12 cellular contexts compared by ENCODE assay signal in the genomic region with DNA sequence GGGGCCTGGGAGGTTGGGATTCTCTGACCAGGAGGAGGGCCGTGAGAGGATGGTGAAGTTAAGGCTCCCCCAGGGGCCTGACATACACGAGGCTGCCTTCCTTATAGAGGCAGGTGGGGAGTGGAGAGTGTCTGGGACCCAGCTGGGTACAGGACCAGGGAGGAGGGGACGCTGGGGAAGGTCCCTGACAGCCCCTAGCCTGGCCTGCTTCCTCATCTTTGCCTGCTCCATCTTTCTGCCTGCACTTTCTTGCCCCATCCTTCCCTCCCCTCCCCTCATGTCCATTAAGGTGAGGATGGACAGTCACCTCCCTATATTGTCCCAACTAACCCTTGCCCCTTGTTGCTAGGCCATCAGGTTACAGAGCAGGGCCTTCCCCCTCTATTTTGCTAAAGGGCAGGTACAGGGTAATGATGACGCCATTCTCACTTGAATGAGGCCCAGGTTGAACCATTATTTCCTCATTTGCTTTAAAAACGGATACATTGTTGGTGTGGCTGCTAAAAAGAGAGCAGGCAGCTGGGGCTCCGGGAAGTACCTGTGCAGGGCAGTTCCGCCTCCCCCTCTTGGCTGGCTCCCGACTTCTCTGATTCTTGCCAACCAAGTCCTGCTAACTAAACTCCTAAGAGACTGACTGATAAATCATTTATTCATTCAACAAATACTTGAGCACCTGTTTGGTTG. TPM values are rescaled to one million over a fixed set of nuclear protein-coding genes. Genes with fewer than 3 reads are reported as not detected.
DNase-seq lines count a peak whose midpoint lies in the region; ATAC-seq and TF ChIP-seq lines count a peak whose summit lies in the region.
"Had no signal": no experiment of that assay in that cellular context is flagged by ENCODE, and none has a peak within 500 bp of the region (broad histone marks: within the 10 kb centered on the region; RNA-seq: fewer than 3 reads in every experiment).

No MANE protein-coding gene starts in this region.

- no peaks in the 10 kb centered on the region for H3K9me3 ChIP-seq in OCI-LY7 (ENCODE audit: low read length)
- no peaks in the 10 kb centered on the region for H3K9me3 ChIP-seq in mucosa of rectum (ENCODE audit: control insufficient read depth in 2 of 2, low read length in 2 of 2)

- peak; percentile 50 for ATAC-seq in GM19351 (IDR thresholded peaks at IDR 0.05; ENCODE audit: unreplicated experiment)
- ATAC-seq in GM21717 (IDR thresholded peaks at IDR 0.05; ENCODE audit: unreplicated experiment): no peak

- peak; percentile 21 for TF ChIP-seq POLR2A in GM10847 (IDR thresholded peaks at IDR 0.05; ENCODE audit: extremely low read depth, insufficient read length)

- no peaks in the 10 kb centered on the region for H3K27me3 ChIP-seq in mucosa of rectum (ENCODE audit: control insufficient read depth in 2 of 2, insufficient read depth in 2 of 2, low read length in 2 of 2)

- H3K4me1 ChIP-seq in OCI-LY7 (ENCODE audit: insufficient read depth, low read length, poor library complexity, severe bottlenecking) (peaks cover 45% of the 10 kb centered on the region), mucosa of rectum (ENCODE audit: control insufficient read depth in 2 of 2, insufficient read depth in 2 of 2, low read length in 2 of 2) (peaks cover 60 to 61% of the 10 kb centered on the region in 2 donors)

- no peaks in the 10 kb centered on the region for H3K36me3 Mint-ChIP-seq in glutamatergic neuron (ENCODE audit: unreplicated experiment)

- peak overlapping the region; percentile 68 for H3K27ac ChIP-seq in OCI-LY7 (ENCODE audit: low read depth, low read length, poor library complexity, severe bottlenecking)
- H3K27ac ChIP-seq in mucosa of rectum (ENCODE audit: low read depth in 2 of 2, low read length in 2 of 2): peak overlapping the region; percentile 45 to 52

- H3K36me3 ChIP-seq in OCI-LY7 (ENCODE audit: insufficient read depth, low read length) (peaks cover under 1% of the 10 kb centered on the region; the same call in 1 of the 2 replicates), mucosa of rectum (ENCODE audit: control insufficient read depth in 2 of 2, insufficient read depth in 2 of 2, low read length in 2 of 2) (no peaks in the 10 kb centered on the region)

- BruUV-seq in OCI-LY7 (replicated peaks; lab: Mats Ljungman, UMichigan): no TSS peak

- DNase-seq in OCI-LY7 (ENCODE audit: low spot score) (peak; percentile 86), NCI-H1105 (lab: John Stamatoyannopoulos, UW) (no peak), glutamatergic neuron (no peak)
- no peak for DNase-seq in stimulated activated CD4-positive, alpha-beta T cell treated with anti-CD3 and anti-CD28 coated beads, Interleukin-15, amount 100 ng/mL, for 24 hours
- DNase-seq: DMS53; NK-92 treated with Interleukin-12 subunit alpha and Interleukin-12 subunit beta, amount 100 ng/mL, for 24 hours; occipital lobe had no signal

- TF ChIP-seq CTCF in OCI-LY7 (conservative IDR thresholded peaks at IDR 0.05; ENCODE audit: low read length) (no peak), glutamatergic neuron (IDR thresholded peaks at IDR 0.05; ENCODE audit: partially characterized antibody, unreplicated experiment) (no peak)

- CTCF ChIA-PET in OCI-LY7 (lab: Charles Lee; ENCODE audit: unreplicated experiment): no interaction called here

- peak overlapping the region; percentile 72 for H3K4me2 ChIP-seq in OCI-LY7 (ENCODE audit: low read length)

- intact Hi-C loops in OCI-LY7 (cut with micrococcal nuclease; ENCODE audit: unreplicated experiment): no loop called here

- H3K4me3 ChIP-seq in OCI-LY7 (ENCODE audit: low read depth, low read length, poor library complexity, severe bottlenecking) (peak overlapping the region; percentile 29), mucosa of rectum (ENCODE audit: low read length in 2 of 2) (no peak overlapping the region)

- peak overlapping the region; percentile 44 to 56 for H3K9ac ChIP-seq in mucosa of rectum (ENCODE audit: low read depth in 1 of 2, low read length in 2 of 2)

- POLR2A ChIA-PET in OCI-LY7 (lab: Charles Lee): interaction anchor here (0.9 to 1.1 kb wide), 3 partner anchors 7 to 17 kb away, joined by 3 to 8 read pairs (median 4); a partner anchor contains a TSS

- peaks cover 6% of the 10 kb centered on the region for H3K27me3 Mint-ChIP-seq in glutamatergic neuron (ENCODE audit: unreplicated experiment)

- H3K9me2 ChIP-seq in OCI-LY7 (ENCODE audit: insufficient read depth, low read length): no peaks in the 10 kb centered on the region

- H3K9me3 Mint-ChIP-seq in glutamatergic neuron (ENCODE audit: unreplicated experiment): peaks cover 2% of the 10 kb centered on the region

- no peaks in the 10 kb centered on the region for H4K20me1 ChIP-seq in OCI-LY7 (ENCODE audit: insufficient read depth, low read length)

- H3K4me3 Mint-ChIP-seq in glutamatergic neuron (ENCODE audit: unreplicated experiment): no peak overlapping the region

- H3K27ac Mint-ChIP-seq in glutamatergic neuron (ENCODE audit: unreplicated experiment): no peak overlapping the region

- no peaks in the 10 kb centered on the region for H3K79me2 ChIP-seq in OCI-LY7 (ENCODE audit: insufficient read depth, low read depth, low read length)

- H2AFZ ChIP-seq in OCI-LY7 (ENCODE audit: low read length): peak overlapping the region; percentile 42; the same call in 1 of the 2 replicates

- peaks cover 3% of the 10 kb centered on the region for H3K4me1 Mint-ChIP-seq in glutamatergic neuron (ENCODE audit: low read depth, unreplicated experiment)

RNA-seq across cellular contexts. Expression of a gene that starts 1.3 kb away (rescaled TPM):
- not detected in 2 replicates for total RNA-seq in OCI-LY7 (2014; rRNA removed; shearing (Covaris generic))
- 1.1 TPM in 2 replicates for total RNA-seq in OCI-LY7 (2022)
- not detected for total RNA-seq in glutamatergic neuron (ENCODE audit: unreplicated experiment)
- total RNA-seq: MCF 10A, occipital lobe had no signal

RNA-seq across cellular contexts. Expression of a gene that starts 16.9 kb away (rescaled TPM):
- 54.6 and 83.8 TPM in 2 replicates for total RNA-seq in OCI-LY7 (2014; rRNA removed; shearing (Covaris generic))
- 219 and 236 TPM in 2 replicates for total RNA-seq in OCI-LY7 (2022)
- total RNA-seq in glutamatergic neuron (ENCODE audit: unreplicated experiment): not detected
- total RNA-seq: MCF 10A had no signal

RNA-seq across cellular contexts. Expression of a gene that starts 18.9 kb away (rescaled TPM):
- total RNA-seq in OCI-LY7 (2014; rRNA removed; shearing (Covaris generic)): 94.0 and 124 TPM in 2 replicates
- total RNA-seq in OCI-LY7 (2022) (234 and 258 TPM in 2 replicates), glutamatergic neuron (ENCODE audit: unreplicated experiment) (1.1 TPM)

RNA-seq across cellular contexts. Expression of a gene that starts 20.9 kb away (rescaled TPM):
- total RNA-seq in OCI-LY7 (2014; rRNA removed; shearing (Covaris generic)): 21.3 and 35.4 TPM in 2 replicates
- total RNA-seq in OCI-LY7 (2022) (44.9 and 45.5 TPM in 2 replicates), glutamatergic neuron (ENCODE audit: unreplicated experiment) (3.2 TPM)

RNA-seq across cellular contexts. Expression of a gene that starts 39.4 kb away (rescaled TPM):
- total RNA-seq in OCI-LY7 (2014; rRNA removed; shearing (Covaris generic)): 108 and 118 TPM in 2 replicates
- 149 TPM in 2 replicates for total RNA-seq in OCI-LY7 (2022)
- total RNA-seq in glutamatergic neuron (ENCODE audit: unreplicated experiment): 2.5 TPM

Comparison
In these comparisons a context has a peak if more than half of its experiments do, and no peak if none do; other contexts are left out.
1. RNA of a gene that starts 16.9 kb away (total RNA-seq): 54.6 to 236 TPM in OCI-LY7; not detected in glutamatergic neuron (single experiment); every median in the first group is over 10 times any median in the second.
2. RNA of a gene that starts 18.9 kb away (total RNA-seq): 94.0 to 258 TPM in OCI-LY7; 1.1 TPM in glutamatergic neuron (single experiment); every median in the first group is over 10 times any median in the second.